In genomic region chr3:77319711-77320110, GRCh38 we compare ENCODE assay signal across 12 cellular contexts.
DNase-seq lines count a peak whose midpoint lies in the region; ATAC-seq and TF ChIP-seq lines count a peak whose summit lies in the region.
"Had no signal": no experiment of that assay in that cellular context is flagged by ENCODE, and none has a peak within 500 bp of the region (broad histone marks: within the 10 kb centered on the region; RNA-seq: fewer than 3 reads in every experiment).

No MANE protein-coding gene starts in this region.

- CTCF ChIA-PET in AG04449 (lab: Yijun Ruan, JAX): interaction anchor here (0.8 to 2.3 kb wide), 9 partner anchors 9 to 283 kb away, joined by 3 to 10 read pairs (median 5); no protein-coding TSS in a partner anchor
- CTCF ChIA-PET in CD4-positive, alpha-beta T cell (lab: Charles Lee): no interaction called here

- H3K9me3 Mint-ChIP-seq in CD4-positive, alpha-beta T cell: peaks cover 2% of the 10 kb centered on the region
- peaks cover 4 to 5% of the 10 kb centered on the region in 2 donors for H3K9me3 Mint-ChIP-seq in activated naive CD4-positive, alpha-beta T cell treated with anti-CD3 and anti-CD28 coated beads, Interleukin-2, amount 50 U/mL, for 72 hours

- POLR2A ChIA-PET in AG04449 (lab: Yijun Ruan, JAX): no interaction called here
- POLR2A ChIA-PET in CD4-positive, alpha-beta T cell (lab: Charles Lee): no interaction called here

- H3K4me3 ChIP-seq in AG04449 (ENCODE audit: low read depth, low read length): no peak overlapping the region
- H3K4me3 ChIP-seq in WERI-Rb-1 (ENCODE audit: low read depth, low read length): no peak overlapping the region
- H3K4me3 ChIP-seq: psoas muscle had no signal

- H3K27me3 Mint-ChIP-seq in CD4-positive, alpha-beta T cell: no peaks in the 10 kb centered on the region
- H3K27me3 Mint-ChIP-seq: CD4-positive, alpha-beta memory T cell had no signal

- H3K27me3 ChIP-seq in WERI-Rb-1 (ENCODE audit: insufficient read depth, low read depth, severe bottlenecking): no peaks in the 10 kb centered on the region
- no peaks in the 10 kb centered on the region for H3K27me3 ChIP-seq in CD4-positive, alpha-beta T cell (ENCODE audit: control insufficient read depth, insufficient read depth, low read length)

- intact Hi-C loops in CD4-positive, alpha-beta T cell (cut with DNase I, micrococcal nuclease): no loop called here

- H3K4me3 Mint-ChIP-seq in CD4-positive, alpha-beta T cell: no peak overlapping the region
- H3K4me3 Mint-ChIP-seq: CD4-positive, alpha-beta memory T cell had no signal

- no peaks in the 10 kb centered on the region for H3K4me1 Mint-ChIP-seq in CD4-positive, alpha-beta T cell (ENCODE audit: low read depth)
- H3K4me1 Mint-ChIP-seq: CD4-positive, alpha-beta memory T cell had no signal

- DNase-seq in AG04449 (ENCODE audit: low read depth, low spot score) (no peak), HCEC 1CT (peak; percentile 42), WERI-Rb-1 (no peak), iPS DF 4.7 (ENCODE audit: extremely low read depth, low spot score) (peak; percentile 19), GM19238 (ENCODE audit: insufficient read length, low spot score) (no peak)
- DNase-seq in CD4-positive, alpha-beta T cell: no peak
- no peak for DNase-seq in activated naive CD4-positive, alpha-beta T cell treated with anti-CD3 and anti-CD28 coated beads, Interleukin-2, amount 50 U/mL, for 72 hours (ENCODE audit: low spot score in 2 of 2)
- DNase-seq: CD4-positive, alpha-beta memory T cell; kidney; psoas muscle; T-helper 9 cell had no signal

- TF ChIP-seq CTCF in AG04449 (IDR thresholded peaks at IDR 0.05; ENCODE audit: insufficient read depth, low read length, missing control alignments): peak; percentile 2
- TF ChIP-seq CTCF in WERI-Rb-1 (IDR thresholded peaks at IDR 0.05; ENCODE audit: low read depth, low read length): peak; percentile 40; the same call in 1 of the 2 replicates
- no peak for TF ChIP-seq CTCF in CD4-positive, alpha-beta T cell (IDR thresholded peaks at IDR 0.05)

- H3K27ac Mint-ChIP-seq in CD4-positive, alpha-beta T cell: no peak overlapping the region
- no peak overlapping the region for H3K27ac Mint-ChIP-seq in activated naive CD4-positive, alpha-beta T cell treated with anti-CD3 and anti-CD28 coated beads, Interleukin-2, amount 50 U/mL, for 72 hours
- H3K27ac Mint-ChIP-seq: CD4-positive, alpha-beta memory T cell had no signal

- H3K36me3 Mint-ChIP-seq in CD4-positive, alpha-beta T cell (ENCODE audit: low read depth): no peaks in the 10 kb centered on the region
- H3K36me3 Mint-ChIP-seq in activated naive CD4-positive, alpha-beta T cell treated with anti-CD3 and anti-CD28 coated beads, Interleukin-2, amount 50 U/mL, for 72 hours: no peaks in the 10 kb centered on the region
- H3K36me3 Mint-ChIP-seq: CD4-positive, alpha-beta memory T cell had no signal

- H3K27ac ChIP-seq in WERI-Rb-1: peak overlapping the region; percentile 39
- no peak overlapping the region for H3K27ac ChIP-seq in CD4-positive, alpha-beta T cell (ENCODE audit: low read depth, low read length)
- H3K27ac ChIP-seq: psoas muscle had no signal

- no peak for ATAC-seq in CD4-positive, alpha-beta T cell (ENCODE audit: poor library complexity)
- ATAC-seq in activated naive CD4-positive, alpha-beta T cell treated with anti-CD3 and anti-CD28 coated beads, Interleukin-2, amount 50 U/mL, for 72 hours: no peak
- ATAC-seq in HG03108 (IDR thresholded peaks at IDR 0.05; ENCODE audit: unreplicated experiment): no peak
- ATAC-seq: psoas muscle had no signal

- H3K9me3 ChIP-seq in WERI-Rb-1 (ENCODE audit: severe bottlenecking): no peaks in the 10 kb centered on the region
- H3K9me3 ChIP-seq in CD4-positive, alpha-beta T cell (ENCODE audit: control insufficient read depth, low read length): no peaks in the 10 kb centered on the region
- H3K9me3 ChIP-seq: psoas muscle had no signal

- H3K36me3 ChIP-seq in WERI-Rb-1: no peaks in the 10 kb centered on the region

Comparison
In these comparisons a context has a peak if more than half of its experiments do, and no peak if none do; other contexts are left out.
1. DNase-seq: peak in HCEC 1CT (single experiment) and iPS DF 4.7 (single experiment); none in AG04449 (single experiment), WERI-Rb-1 (single experiment), CD4-positive, alpha-beta T cell (0 of 10), activated naive CD4-positive, alpha-beta T cell treated with anti-CD3 and anti-CD28 coated beads, Interleukin-2, amount 50 U/mL, for 72 hours (0 of 2) and GM19238 (single experiment).